In the genomic region with DNA sequence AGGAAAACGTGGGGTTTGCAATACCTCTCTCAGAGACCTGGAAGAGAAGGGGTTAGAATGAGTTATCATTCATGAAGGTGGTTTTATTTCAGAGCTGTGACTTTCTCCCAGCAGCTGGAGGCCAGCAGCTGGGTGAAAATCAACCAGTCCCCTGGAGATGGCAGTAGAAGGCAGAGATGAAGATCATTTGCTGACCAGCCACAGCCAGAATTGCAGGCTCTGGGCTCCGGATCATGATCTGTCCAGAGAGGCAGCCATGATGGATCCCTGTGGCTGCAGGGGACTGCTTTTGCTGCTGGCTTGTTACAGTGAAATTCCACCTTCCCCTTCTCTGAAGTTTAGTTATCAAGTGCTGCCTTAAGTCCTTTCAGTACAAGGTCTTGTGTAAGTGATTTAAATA, we compare ENCODE assay signal across 12 cellular contexts. TPM values are rescaled to one million over a fixed set of nuclear protein-coding genes. Genes with fewer than 3 reads are reported as not detected.
DNase-seq lines count a peak whose midpoint lies in the region; ATAC-seq, FAIRE-seq and TF ChIP-seq lines count a peak whose summit lies in the region.
"Had no signal": no experiment of that assay in that cellular context is flagged by ENCODE, and none has a peak within 500 bp of the region (broad histone marks: within the 10 kb centered on the region; RNA-seq: fewer than 3 reads in every experiment).

No MANE protein-coding gene starts in this region.

- POLR2A ChIA-PET in HCT116 (lab: Charles Lee) = no interaction called here
- POLR2A ChIA-PET in WTC11 (lab: Charles Lee) = no interaction called here

- H3K4me3 Mint-ChIP-seq in WTC11 = no peak overlapping the region
- H3K4me3 Mint-ChIP-seq: activated CD4-positive, alpha-beta T cell treated with anti-CD3 and anti-CD28 coated beads, Interleukin-2, amount 10 ng/mL, durations not matched to agents 24 days and 14 days; dendritic cell treated with granulocyte-macrophage colony-stimulating factor and Interleukin-4, amounts not matched to agents 40 ng/mL and 50 ng/mL, for 4 days; natural killer cell treated with Interleukin-12 subunit alpha and Interleukin-12 subunit beta and Interleukin-15 and Interleukin-18, amount 100 ng/mL, for 72 hours had no signal

- H3K9ac ChIP-seq in HCT116 (ENCODE audit: low read length) (no peak overlapping the region), keratinocyte (ENCODE audit: control insufficient read depth, extremely low read depth, insufficient read depth, low read length) (no peak overlapping the region)

- H3K27ac ChIP-seq in HCT116 (ENCODE audit: low read depth, low read length) (no peak overlapping the region), keratinocyte (ENCODE audit: control insufficient read depth, insufficient read depth, low read length) (no peak overlapping the region)

- H3K9me3 Mint-ChIP-seq in WTC11 = 0 out of 2 replicates have a peak, but pooled peaks cover 7% of the 10 kb centered on the region
- H3K9me3 Mint-ChIP-seq: activated CD4-positive, alpha-beta T cell treated with anti-CD3 and anti-CD28 coated beads, Interleukin-2, amount 10 ng/mL, durations not matched to agents 24 days and 14 days; dendritic cell treated with granulocyte-macrophage colony-stimulating factor and Interleukin-4, amounts not matched to agents 40 ng/mL and 50 ng/mL, for 4 days had no signal

- H3K79me2 ChIP-seq in HCT116 (ENCODE audit: insufficient read depth, low read length) (no peaks in the 10 kb centered on the region), keratinocyte (ENCODE audit: control insufficient read depth, insufficient read depth, low read length) (no peaks in the 10 kb centered on the region)

- peak in 2 of 3 experiments; percentile 20 to 28; a peak in 1 of 6 replicates for TF ChIP-seq CTCF in HCT116 (IDR thresholded peaks at IDR 0.05 in 2 of 3, conservative IDR thresholded peaks at IDR 0.05 in 1 of 3; ENCODE audit: borderline replicate concordance in 1 of 3, insufficient read depth in 1 of 3, low read depth in 2 of 3, low read length in 2 of 3)
- TF ChIP-seq CTCF in WTC11 (IDR thresholded peaks at IDR 0.05) = no peak
- peak in 2 of 3 experiments; percentile 32 to 37 for TF ChIP-seq CTCF in keratinocyte (optimal IDR thresholded peaks at IDR 0.05 in 1 of 3, IDR thresholded peaks at IDR 0.05 in 1 of 3, conservative IDR thresholded peaks at IDR 0.05 in 1 of 3; ENCODE audit: extremely low read depth in 1 of 3, insufficient read depth in 2 of 3, low read length in 3 of 3)

- no peak for FAIRE-seq in keratinocyte (lab: Jason Lieb, UNC)

- no TSS peak for BruUV-seq in HCT116 (replicated peaks; lab: Mats Ljungman, UMichigan)

- H3K4me1 ChIP-seq in HCT116 (ENCODE audit: control insufficient read depth in 1 of 2, insufficient read depth in 2 of 2, low read length in 2 of 2) (no peaks in the 10 kb centered on the region), keratinocyte (ENCODE audit: control insufficient read depth, extremely low read depth, insufficient read depth, low read length) (no peaks in the 10 kb centered on the region)

- RAD21 ChIA-PET in HCT116 (lab: Charles Lee; ENCODE audit: low non-redundant PET in 1 of 2, low total read pairs in 2 of 2, uncharacterized antibody in 2 of 2, unreplicated experiment in 2 of 2) = no interaction called here

- no peak overlapping the region for H3K4me3 ChIP-seq in HCT116 (replicated peaks in 1 of 2; ENCODE audit: low read depth in 1 of 2, low read length in 2 of 2)
- no peak overlapping the region for H3K4me3 ChIP-seq in keratinocyte (ENCODE audit: control insufficient read depth in 2 of 3, extremely low read depth in 1 of 3, insufficient read depth in 2 of 3, low read depth in 1 of 3, low read length in 3 of 3)

- peak; percentile 27; the same call in 1 of the 2 replicates for TF ChIP-seq RAD21 in HCT116 (IDR thresholded peaks at IDR 0.05; ENCODE audit: low read depth)

- intact Hi-C loops in HCT116 (cut with micrococcal nuclease) = no loop called here

- dilution Hi-C loops in keratinocyte (cut with MboI; ENCODE audit: extremely low pct_ligation_motif_present, low sequenced_read_pairs) = no loop called here

- no peaks in the 10 kb centered on the region for H3K9me2 ChIP-seq in HCT116 (ENCODE audit: insufficient read depth)

- no peaks in the 10 kb centered on the region for H3K36me3 Mint-ChIP-seq in WTC11
- H3K36me3 Mint-ChIP-seq: natural killer cell treated with Interleukin-12 subunit alpha and Interleukin-12 subunit beta and Interleukin-15 and Interleukin-18, amount 100 ng/mL, for 72 hours had no signal

- H3K27ac Mint-ChIP-seq in WTC11 = no peak overlapping the region
- H3K27ac Mint-ChIP-seq: activated CD4-positive, alpha-beta T cell treated with anti-CD3 and anti-CD28 coated beads, Interleukin-2, amount 10 ng/mL, durations not matched to agents 24 days and 14 days; dendritic cell treated with granulocyte-macrophage colony-stimulating factor and Interleukin-4, amounts not matched to agents 40 ng/mL and 50 ng/mL, for 4 days; natural killer cell treated with Interleukin-12 subunit alpha and Interleukin-12 subunit beta and Interleukin-15 and Interleukin-18, amount 100 ng/mL, for 72 hours had no signal

- peak overlapping the region; percentile 61 for H2AFZ ChIP-seq in HCT116 (ENCODE audit: low read depth, low read length, poor library complexity, severe bottlenecking)
- H2AFZ ChIP-seq in keratinocyte (ENCODE audit: control insufficient read depth, low read length) = no peak overlapping the region

- CTCF ChIA-PET in HCT116 (lab: Charles Lee) (no interaction called here), WTC11 (lab: Charles Lee) (interaction anchor here (1.0 kb wide), 1 partner anchor 101 kb away, joined by 3 read pairs; no protein-coding TSS in a partner anchor)

- no peaks in the 10 kb centered on the region for H3K27me3 Mint-ChIP-seq in WTC11 (ENCODE audit: low read depth)
- H3K27me3 Mint-ChIP-seq: activated CD4-positive, alpha-beta T cell treated with anti-CD3 and anti-CD28 coated beads, Interleukin-2, amount 10 ng/mL, durations not matched to agents 24 days and 14 days; dendritic cell treated with granulocyte-macrophage colony-stimulating factor and Interleukin-4, amounts not matched to agents 40 ng/mL and 50 ng/mL, for 4 days had no signal

- H3K9me3 ChIP-seq in HCT116 (ENCODE audit: control insufficient read depth in 1 of 2, insufficient read depth in 1 of 2, low read depth in 1 of 2, low read length in 2 of 2) = no peaks in the 10 kb centered on the region
- H3K9me3 ChIP-seq in keratinocyte (ENCODE audit: control insufficient read depth, low read depth, low read length) = no peaks in the 10 kb centered on the region

- H3K36me3 ChIP-seq in HCT116 (ENCODE audit: control insufficient read depth in 1 of 2, insufficient read depth in 2 of 2, low read length in 2 of 2) = no peaks in the 10 kb centered on the region
- H3K36me3 ChIP-seq in keratinocyte (ENCODE audit: control insufficient read depth in 2 of 2, extremely low read depth in 1 of 2, insufficient read depth in 2 of 2, low read length in 2 of 2) = no peaks in the 10 kb centered on the region

- DNase-seq in A172 (ENCODE audit: low spot score) (peak; percentile 57), HCT116 (ENCODE audit: low read depth, low spot score) (peak; percentile 10), WTC11 (ENCODE audit: low spot score) (peak; percentile 20), keratinocyte (ENCODE audit: low read depth, low spot score) (no peak)
- no peak for DNase-seq in stimulated activated naive CD4-positive, alpha-beta T cell treated with Interleukin-2 at 50 U/mL for 16 hours (lab: John Stamatoyannopoulos, UW)
- no peak for DNase-seq in stimulated activated naive CD8-positive, alpha-beta T cell treated with anti-CD3 and anti-CD28 coated beads, Interleukin-15, Interleukin-2, amounts not matched to agents 100 U/mL and 50 U/mL, for 24 hours
- no peak for DNase-seq in activated naive CD4-positive, alpha-beta T cell treated with Interleukin-2 at 50 U/mL for 16 hours
- no peak for DNase-seq in activated CD4-positive, alpha-beta T cell treated with anti-CD3 and anti-CD28 coated beads for 48 hours
- DNase-seq: activated CD4-positive, alpha-beta T cell treated with anti-CD3 and anti-CD28 coated beads, Interleukin-2, amount 10 ng/mL, durations not matched to agents 24 days and 14 days; stimulated activated naive CD4-positive, alpha-beta T cell had no signal

- H4K20me1 ChIP-seq in HCT116 (ENCODE audit: insufficient read depth) = no peaks in the 10 kb centered on the region
- no peaks in the 10 kb centered on the region for H4K20me1 ChIP-seq in keratinocyte (ENCODE audit: control insufficient read depth, extremely low read depth, insufficient read depth, low read length)

- no peaks in the 10 kb centered on the region for H3K4me1 Mint-ChIP-seq in WTC11
- H3K4me1 Mint-ChIP-seq: activated CD4-positive, alpha-beta T cell treated with anti-CD3 and anti-CD28 coated beads, Interleukin-2, amount 10 ng/mL, durations not matched to agents 24 days and 14 days had no signal

- ATAC-seq in HCT116 (peak; percentile 85), WTC11 (peak; percentile 67)
- no peak for ATAC-seq in stimulated activated naive CD8-positive, alpha-beta T cell treated with anti-CD3 and anti-CD28 coated beads, Interleukin-15, Interleukin-2, amounts not matched to agents 100 U/mL and 50 U/mL, for 24 hours
- ATAC-seq: natural killer cell treated with Interleukin-12 subunit alpha and Interleukin-12 subunit beta and Interleukin-15 and Interleukin-18, amount 100 ng/mL, for 72 hours had no signal

- TF ChIP-seq POLR2A in HCT116 (IDR thresholded peaks at IDR 0.05; ENCODE audit: borderline replicate concordance, extremely low read depth, insufficient read depth, insufficient read length) = no peak

- no peak overlapping the region for H3K4me2 ChIP-seq in HCT116 (ENCODE audit: low read length)
- H3K4me2 ChIP-seq in keratinocyte (ENCODE audit: control insufficient read depth, extremely low read depth, insufficient read depth, low read depth, low read length) = no peak overlapping the region

- no peaks in the 10 kb centered on the region for H3K9me1 ChIP-seq in keratinocyte (ENCODE audit: control insufficient read depth, extremely low read depth, insufficient read depth, low read length)

- no peaks in the 10 kb centered on the region for H3K27me3 ChIP-seq in HCT116 (ENCODE audit: insufficient read depth, low read length)
- H3K27me3 ChIP-seq in keratinocyte (ENCODE audit: control insufficient read depth, extremely low read depth, insufficient read depth, low read length) = no peaks in the 10 kb centered on the region

TF ChIP-seq in WTC11, 78 proteins besides CTCF, POLR2A, EP300 and RAD21 (continues in another document):
- TF ChIP-seq GTF2I (CRISPR knock-in tag; conservative IDR thresholded peaks at IDR 0.05) = no peak

RNA-seq across cellular contexts. Expression of gene TAB3, which starts 46.9 kb away (rescaled TPM):
- total RNA-seq in A172 (2014; rRNA removed; shearing (Covaris generic)) = 29.9 and 33.5 TPM in 2 replicates
- total RNA-seq in HCT116 (2021; ENCODE audit: unreplicated experiment) (11.2 TPM), WTC11 (2021) (10.4 to 12.6 TPM (median 12.0 TPM) in 3 replicates)
- 6.7 and 7.0 TPM in 2 replicates for polyA plus RNA-seq in HCT116 (2012)
- 21.2 to 29.3 TPM (median 25.5 TPM) in 3 replicates for polyA plus RNA-seq in keratinocyte
- 6.1 TPM for polyA plus RNA-seq in keratinocyte (2011; ENCODE audit: low read depth)
- polyA plus RNA-seq in keratinocyte (2011; cell fraction: cytosol; rRNA removed) = 14.7 and 26.2 TPM in 2 replicates
- 27.8 and 38.1 TPM in 2 replicates for polyA plus RNA-seq in keratinocyte (2011; cell fraction: nucleus; rRNA removed)
- polyA plus RNA-seq in keratinocyte (2012; ENCODE audit: low replicate concordance) = 13.0 and 20.5 TPM in 2 replicates
- polyA minus RNA-seq in keratinocyte = 17.0 to 38.7 TPM (median 24.9 TPM) in 3 replicates
- 14.6 TPM for polyA minus RNA-seq in keratinocyte (2011; cell fraction: cytosol; rRNA and poly(A)+ RNA removed)
- polyA minus RNA-seq in keratinocyte (2011; cell fraction: nucleus; rRNA and poly(A)+ RNA removed) = 17.5 and 24.2 TPM in 2 replicates

Comparison
In these comparisons a context has a peak if more than half of its experiments do, and no peak if none do; other contexts are left out.
1. DNase-seq: peak in A172 (single experiment), HCT116 (single experiment) and WTC11 (single experiment); none in keratinocyte (single experiment), stimulated activated naive CD4-positive, alpha-beta T cell treated with Interleukin-2 at 50 U/mL for 16 hours (single experiment), stimulated activated naive CD8-positive, alpha-beta T cell treated with anti-CD3 and anti-CD28 coated beads, Interleukin-15, Interleukin-2, amounts not matched to agents 100 U/mL and 50 U/mL, for 24 hours (single experiment), activated naive CD4-positive, alpha-beta T cell treated with Interleukin-2 at 50 U/mL for 16 hours (single experiment) and activated CD4-positive, alpha-beta T cell treated with anti-CD3 and anti-CD28 coated beads for 48 hours (single experiment).